Comparison of ENCODE assay signal across 8 cellular contexts in the genomic region with DNA sequence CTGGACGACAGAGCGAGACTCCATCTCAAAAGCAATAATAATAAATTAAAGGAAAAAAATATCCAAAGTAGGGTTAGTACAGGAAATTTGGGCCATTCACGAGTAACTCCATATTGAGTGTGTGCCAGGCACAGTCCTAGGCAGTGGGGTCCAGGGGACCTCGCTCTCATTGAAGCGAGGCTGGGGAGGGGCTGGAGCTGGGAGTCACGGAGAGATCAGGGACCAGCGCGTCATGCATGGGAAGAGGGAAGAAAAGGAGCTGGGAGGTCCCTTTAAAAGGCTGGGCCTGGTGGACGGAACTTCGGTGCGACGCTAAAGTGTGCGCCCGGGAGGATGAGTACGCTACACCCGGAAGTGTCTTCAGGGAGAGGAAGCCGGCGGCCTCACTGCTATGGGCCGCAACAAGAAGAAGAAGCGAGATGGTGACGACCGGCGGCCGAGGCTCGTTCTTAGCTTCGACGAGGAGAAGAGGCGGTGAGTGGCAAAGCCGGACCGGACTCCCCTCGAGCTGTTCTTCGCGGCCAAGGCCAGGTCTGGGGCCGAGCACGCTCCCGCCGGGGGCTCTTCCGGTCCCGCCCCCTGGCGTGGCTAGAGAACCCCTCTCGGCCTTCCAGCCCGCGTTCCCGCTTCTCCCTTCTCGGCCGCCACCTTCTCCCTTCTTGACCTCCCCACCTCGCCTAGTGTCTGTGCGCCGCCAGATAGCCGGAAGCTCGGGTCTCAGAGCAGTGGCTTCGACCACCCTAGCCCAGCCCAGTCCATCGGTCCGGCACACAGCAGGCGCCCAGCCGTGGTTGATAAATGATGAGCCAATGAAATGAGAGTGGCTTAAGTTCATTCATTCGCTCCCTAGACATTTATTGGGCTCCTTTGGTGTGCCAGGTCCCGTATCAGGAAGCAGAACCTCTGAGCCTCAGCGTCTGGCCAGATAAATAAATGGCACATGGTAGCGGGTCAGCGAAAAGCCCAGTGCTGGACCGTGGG. TPM values are rescaled to one million over a fixed set of nuclear protein-coding genes. Genes with fewer than 3 reads are reported as not detected.
DNase-seq lines count a peak whose midpoint lies in the region; ATAC-seq, FAIRE-seq and TF ChIP-seq lines count a peak whose summit lies in the region.

A gene with protein sequence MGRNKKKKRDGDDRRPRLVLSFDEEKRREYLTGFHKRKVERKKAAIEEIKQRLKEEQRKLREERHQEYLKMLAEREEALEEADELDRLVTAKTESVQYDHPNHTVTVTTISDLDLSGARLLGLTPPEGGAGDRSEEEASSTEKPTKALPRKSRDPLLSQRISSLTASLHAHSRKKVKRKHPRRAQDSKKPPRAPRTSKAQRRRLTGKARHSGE (plus strand): TSS at position 342 of the 981 bp plus-strand sequence. CDS start 50 bp downstream, at position 392.

- peaks cover 9% of the 10 kb centered on the region for H3K36me3 Mint-ChIP-seq in chondrocyte (ENCODE audit: low read depth)

- no peak for TF ChIP-seq EP300 in A549 (IDR thresholded peaks at IDR 0.05)

- peaks cover 16% of the 10 kb centered on the region for H3K4me1 ChIP-seq in A549

- H3K4me3 ChIP-seq in A549 = peak within 1 kb of the TSS; percentile 96

- H3K4me3 Mint-ChIP-seq in chondrocyte (ENCODE audit: unreplicated experiment) = peak within 1 kb of the TSS; percentile 99

- no peak for TF ChIP-seq CTCF in A549 (IDR thresholded peaks at IDR 0.05)
- TF ChIP-seq CTCF in chondrocyte (IDR thresholded peaks at IDR 0.05) = peak; percentile 22

- peaks cover 24% of the 10 kb centered on the region for H3K4me1 Mint-ChIP-seq in chondrocyte (ENCODE audit: low read depth)

- peak within 1 kb of the TSS; percentile 94 for H3K27ac Mint-ChIP-seq in chondrocyte (ENCODE audit: unreplicated experiment)

- no peaks in the 10 kb centered on the region for H3K9me3 ChIP-seq in A549

- no peak; the same call in none of the 2 replicates for TF ChIP-seq POLR2A in A549 (IDR thresholded peaks at IDR 0.05; ENCODE audit: low read length)

- CTCF ChIA-PET in A549 (lab: Yijun Ruan, JAX) = interaction anchor here (1.9 to 6.6 kb wide), 4 partner anchors 10 to 106 kb away, joined by 5 to 44 read pairs (median 5); no protein-coding TSS in a partner anchor

- H3K27me3 Mint-ChIP-seq in chondrocyte (ENCODE audit: low read depth) = no peaks in the 10 kb centered on the region

- ATAC-seq in A549 = peak; percentile 91 to 95
- peak; percentile 71 for ATAC-seq in GM18867 (IDR thresholded peaks at IDR 0.05; ENCODE audit: unreplicated experiment)
- ATAC-seq in HG03159 (IDR thresholded peaks at IDR 0.05; ENCODE audit: unreplicated experiment) = peak; percentile 82

- H3K4me2 ChIP-seq in A549 = peak within 1 kb of the TSS; percentile 91

- TF ChIP-seq RAD21 in A549 (conservative IDR thresholded peaks at IDR 0.05 in 1 of 2, IDR thresholded peaks at IDR 0.05 in 1 of 2) = no peak

- DNase-seq in A549 (ENCODE audit: low read depth in 1 of 2, low spot score in 1 of 2) (peak; percentile 62 to 90), NCI-H446 treated with DMSO at 0.1 percent for 48 hours (lab: John Stamatoyannopoulos, UW) (peak; percentile 70), chondrocyte (ENCODE audit: low spot score) (no peak), kidney tubule cell (ENCODE audit: low spot score) (peak; percentile 88)
- peak; percentile 62 for DNase-seq in activated CD4-positive, alpha-beta T cell treated with anti-CD3 and anti-CD28 coated beads for 24 hours (ENCODE audit: low read depth in 2 of 2)
- DNase-seq in stimulated activated CD4-positive, alpha-beta T cell treated with anti-CD3 and anti-CD28 coated beads, Interleukin-1b, Interleukin-23, amount 100 ng/mL, for 4 hours (ENCODE audit: low read depth in 2 of 2) = peak; percentile 64

- FAIRE-seq in A549 (lab: Jason Lieb, UNC) = peak; percentile 39

- POLR2A ChIA-PET in A549 (lab: Yijun Ruan, JAX) = interaction anchor here (1.0 to 2.1 kb wide), 6 partner anchors 10 to 119 kb away, joined by 3 to 8 read pairs (median 4); a partner anchor contains a TSS

- 5% methylated on average over 53 of the region's 62 CpGs for WGBS in A549 (ENCODE audit: missing lambda C conversion rate)

- H3K27ac ChIP-seq in A549 = peak within 1 kb of the TSS; percentile 98 to 99

- no peaks in the 10 kb centered on the region for H3K9me3 Mint-ChIP-seq in chondrocyte (ENCODE audit: low read depth)

TF ChIP-seq in A549, 52 proteins besides CTCF, POLR2A, EP300 and RAD21:
- no peak for TF ChIP-seq SREBF2 (IDR thresholded peaks at IDR 0.05)
- TF ChIP-seq CBX2 (IDR thresholded peaks at IDR 0.05; ENCODE audit: borderline replicate concordance, low read depth) = no peak
- no peak for TF ChIP-seq FOSL2 (IDR thresholded peaks at IDR 0.05)
- peak; percentile 27; the same call in 1 of the 2 replicates for TF ChIP-seq FOSL2 (CRISPR knock-in tag; IDR thresholded peaks at IDR 0.05)
- TF ChIP-seq, protein P1, sequence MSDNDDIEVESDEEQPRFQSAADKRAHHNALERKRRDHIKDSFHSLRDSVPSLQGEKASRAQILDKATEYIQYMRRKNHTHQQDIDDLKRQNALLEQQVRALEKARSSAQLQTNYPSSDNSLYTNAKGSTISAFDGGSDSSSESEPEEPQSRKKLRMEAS (IDR thresholded peaks at IDR 0.05) = peak; percentile 92
- no peak for TF ChIP-seq NR3C1 (IDR thresholded peaks at IDR 0.05)
- peak; percentile 77 for TF ChIP-seq PHF8 (IDR thresholded peaks at IDR 0.05; ENCODE audit: borderline replicate concordance, low read depth)
- no peak for TF ChIP-seq EHMT2 (IDR thresholded peaks at IDR 0.05; ENCODE audit: low read depth)
- TF ChIP-seq JUN (IDR thresholded peaks at IDR 0.05) = peak in 1 of 2 experiments; percentile 36; a peak in 1 of 5 replicates
- TF ChIP-seq RCOR1 (IDR thresholded peaks at IDR 0.05; ENCODE audit: low read depth, low read length) = no peak
- TF ChIP-seq KDM5A (IDR thresholded peaks at IDR 0.05) = peak; percentile 57; the same call in 1 of the 2 replicates
- no peak for TF ChIP-seq HEYL (CRISPR knock-in tag; IDR thresholded peaks at IDR 0.05)

RNA-seq across cellular contexts. Expression of the gene that starts here (rescaled TPM):
- polyA plus RNA-seq in A549 (2011; rRNA removed) (13.6 and 23.0 TPM in 2 replicates), A549 (2017; fragmentation: RNase III; extraction: RNeasy Plus Mini Kit Qiagen cat#74134 plus additional on column Dnase treatment) (34.5 to 39.3 TPM (median 37.3 TPM) in 3 replicates)
- 44.5 and 48.9 TPM in 2 replicates for polyA plus RNA-seq in A549 (2012; cell fraction: cytosol; rRNA removed)
- polyA plus RNA-seq in A549 (2012; cell fraction: nucleus; rRNA removed) = 37.3 and 38.8 TPM in 2 replicates
- 8.0 and 10.8 TPM in 2 replicates for polyA minus RNA-seq in A549 (2011; rRNA and poly(A)+ RNA removed)
- 12.1 to 18.7 TPM (median 12.8 TPM) in 3 replicates for total RNA-seq in chondrocyte
